In the genomic region with DNA sequence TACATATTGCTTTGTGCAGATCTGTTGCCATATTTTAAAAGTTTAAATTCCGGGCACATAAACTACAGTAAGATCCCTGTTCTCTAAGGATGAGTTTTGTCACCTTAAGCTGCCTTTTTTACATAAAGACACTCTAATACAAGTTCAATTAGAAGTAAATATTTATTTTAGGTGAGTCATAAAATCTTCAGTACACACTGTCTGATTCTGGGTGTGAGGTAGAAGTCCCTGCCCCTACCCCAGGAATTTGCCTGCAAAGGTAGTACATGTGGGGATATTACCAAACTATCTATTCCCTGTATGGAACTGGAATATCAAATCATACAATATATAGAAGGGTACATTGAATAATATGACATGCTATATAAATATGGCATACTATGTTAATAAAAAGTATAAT, we compare ENCODE assay signal across 23 cellular contexts.
"Had no signal": no experiment of that assay in that cellular context is flagged by ENCODE, and none has a peak within 500 bp of the region (broad histone marks: within the 10 kb centered on the region; RNA-seq: fewer than 3 reads in every experiment).

No MANE protein-coding gene starts in this region.

- H3K27me3 ChIP-seq: dorsolateral prefrontal cortex had no signal

- DNase-seq: dermis blood vessel endothelial cell; dorsolateral prefrontal cortex; effector CD4-positive, alpha-beta T cell; effector memory CD4-positive, alpha-beta T cell; erythroblast; esophagus squamous epithelium; foreskin fibroblast; foreskin melanocyte; gastrocnemius medialis; glutamatergic neuron; head of caudate nucleus; heart right ventricle; hippocampal formation; left cardiac atrium; left lung; left ventricle myocardium superior; lower lobe of right lung; mesenchymal stem cell; mucosa of descending colon; naive B cell had no signal

- H3K4me3 ChIP-seq: coronary artery, dorsolateral prefrontal cortex, esophagus squamous epithelium, gastrocnemius medialis, heart right ventricle, left lung, lower lobe of right lung, mucosa of descending colon had no signal

- H3K9me3 ChIP-seq: esophagus squamous epithelium, gastrocnemius medialis, heart right ventricle, left lung, lower lobe of right lung, mucosa of descending colon had no signal

- ATAC-seq: esophagus mucosa, gastrocnemius medialis, heart right ventricle, left cardiac atrium, left lung, left ventricle myocardium superior, lower lobe of right lung, mucosa of descending colon had no signal

- H3K4me1 ChIP-seq: esophagus squamous epithelium, gastrocnemius medialis, left lung had no signal

- H3K27ac ChIP-seq: coronary artery, epithelial cell of prostate, esophagus squamous epithelium, gastrocnemius medialis, heart right ventricle, left lung, lower lobe of right lung had no signal

- H3K36me3 ChIP-seq: esophagus squamous epithelium, gastrocnemius medialis, heart right ventricle, left lung, lower lobe of right lung had no signal
